In genomic region chr19:4060621-4061177, GRCh38 we compare ENCODE assay signal across 1 cellular context.
TF ChIP-seq lines count a peak whose summit lies in the region.

No MANE protein-coding gene starts in this region.

TF ChIP-seq in HepG2, 621 proteins besides CTCF, POLR2A, EP300 and RAD21 (continued from another document and continues in another):
- TF ChIP-seq, protein P1, sequence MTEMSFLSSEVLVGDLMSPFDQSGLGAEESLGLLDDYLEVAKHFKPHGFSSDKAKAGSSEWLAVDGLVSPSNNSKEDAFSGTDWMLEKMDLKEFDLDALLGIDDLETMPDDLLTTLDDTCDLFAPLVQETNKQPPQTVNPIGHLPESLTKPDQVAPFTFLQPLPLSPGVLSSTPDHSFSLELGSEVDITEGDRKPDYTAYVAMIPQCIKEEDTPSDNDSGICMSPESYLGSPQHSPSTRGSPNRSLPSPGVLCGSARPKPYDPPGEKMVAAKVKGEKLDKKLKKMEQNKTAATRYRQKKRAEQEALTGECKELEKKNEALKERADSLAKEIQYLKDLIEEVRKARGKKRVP (CRISPR knock-in tag; IDR thresholded peaks at IDR 0.05) = no peak
- TF ChIP-seq AHR (CRISPR knock-in tag; IDR thresholded peaks at IDR 0.05) (no peak), ZNF30 (CRISPR knock-in tag; IDR thresholded peaks at IDR 0.05) (no peak), XRCC5 (optimal IDR thresholded peaks at IDR 0.05; ENCODE audit: low read length) (no peak), MEIS1 (CRISPR knock-in tag; IDR thresholded peaks at IDR 0.05; ENCODE audit: borderline replicate concordance) (no peak), KLF9 (CRISPR knock-in tag; IDR thresholded peaks at IDR 0.05; ENCODE audit: low read depth) (no peak), SSRP1 (CRISPR knock-in tag; IDR thresholded peaks at IDR 0.05) (no peak), ZNF572 (CRISPR knock-in tag; IDR thresholded peaks at IDR 0.05) (no peak), NR3C1 (CRISPR knock-in tag; IDR thresholded peaks at IDR 0.05) (no peak), PITX1 (CRISPR knock-in tag; IDR thresholded peaks at IDR 0.05) (no peak), EED (CRISPR knock-in tag; IDR thresholded peaks at IDR 0.05) (0 out of 2 replicates have a peak, but pooled peaks have one; percentile 38), CCAR2 (optimal IDR thresholded peaks at IDR 0.05; ENCODE audit: low read depth, low read length) (no peak), SIX4 (CRISPR knock-in tag; IDR thresholded peaks at IDR 0.05) (no peak), SAP130 (CRISPR knock-in tag; IDR thresholded peaks at IDR 0.05; ENCODE audit: low read depth) (no peak), RORA (CRISPR knock-in tag; IDR thresholded peaks at IDR 0.05) (no peak), ZNF7 (CRISPR knock-in tag; IDR thresholded peaks at IDR 0.05) (no peak), ZNF101 (CRISPR knock-in tag; IDR thresholded peaks at IDR 0.05; ENCODE audit: borderline replicate concordance, low read depth) (no peak), HHEX (CRISPR knock-in tag; IDR thresholded peaks at IDR 0.05) (no peak), ZNF770 (CRISPR knock-in tag; IDR thresholded peaks at IDR 0.05) (no peak), ZHX2 (IDR thresholded peaks at IDR 0.05; ENCODE audit: low read depth) (no peak), ZHX2 (CRISPR knock-in tag; IDR thresholded peaks at IDR 0.05; ENCODE audit: borderline replicate concordance) (no peak), RERE (CRISPR knock-in tag; IDR thresholded peaks at IDR 0.05; ENCODE audit: low read depth) (no peak), ELF3 (CRISPR knock-in tag; IDR thresholded peaks at IDR 0.05) (no peak), NFE2L1 (CRISPR knock-in tag; IDR thresholded peaks at IDR 0.05; ENCODE audit: borderline replicate concordance) (no peak), PAX8 (CRISPR knock-in tag; IDR thresholded peaks at IDR 0.05; ENCODE audit: borderline replicate concordance) (no peak), ZNF841 (CRISPR knock-in tag; IDR thresholded peaks at IDR 0.05; ENCODE audit: borderline replicate concordance) (no peak), ZNF678 (CRISPR knock-in tag; IDR thresholded peaks at IDR 0.05) (no peak), TOE1 (CRISPR knock-in tag; IDR thresholded peaks at IDR 0.05) (no peak), ZNF317 (CRISPR knock-in tag; IDR thresholded peaks at IDR 0.05) (no peak), GRHL1 (CRISPR knock-in tag; conservative IDR thresholded peaks at IDR 0.05) (no peak), KLF11 (CRISPR knock-in tag; IDR thresholded peaks at IDR 0.05) (no peak), RELA (CRISPR knock-in tag; IDR thresholded peaks at IDR 0.05) (no peak), ZBTB46 (CRISPR knock-in tag; IDR thresholded peaks at IDR 0.05; ENCODE audit: borderline replicate concordance) (no peak), ZBTB8A (CRISPR knock-in tag; IDR thresholded peaks at IDR 0.05; ENCODE audit: borderline replicate concordance, low read depth) (no peak)
- TF ChIP-seq, protein P2, sequence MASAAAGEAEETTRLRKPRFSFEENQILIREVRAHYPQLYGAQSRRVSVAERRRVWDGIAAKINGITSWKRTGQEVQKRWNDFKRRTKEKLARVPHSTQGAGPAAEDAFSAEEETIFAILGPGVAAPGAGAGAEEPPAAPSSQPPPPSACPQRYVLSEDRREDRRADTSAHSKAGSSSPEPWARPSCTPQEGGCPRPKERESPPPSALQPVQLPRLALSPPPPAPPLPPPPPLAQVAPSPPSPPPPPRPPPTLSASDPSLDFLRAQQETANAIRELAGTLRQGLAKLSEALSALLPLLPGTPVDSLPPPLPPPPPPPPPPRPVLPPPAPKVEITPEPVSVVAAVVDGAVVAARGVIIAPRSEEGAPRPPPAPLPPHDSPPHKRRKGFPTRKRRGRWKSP (CRISPR knock-in tag; IDR thresholded peaks at IDR 0.05) = no peak
- TF ChIP-seq, protein P3, sequence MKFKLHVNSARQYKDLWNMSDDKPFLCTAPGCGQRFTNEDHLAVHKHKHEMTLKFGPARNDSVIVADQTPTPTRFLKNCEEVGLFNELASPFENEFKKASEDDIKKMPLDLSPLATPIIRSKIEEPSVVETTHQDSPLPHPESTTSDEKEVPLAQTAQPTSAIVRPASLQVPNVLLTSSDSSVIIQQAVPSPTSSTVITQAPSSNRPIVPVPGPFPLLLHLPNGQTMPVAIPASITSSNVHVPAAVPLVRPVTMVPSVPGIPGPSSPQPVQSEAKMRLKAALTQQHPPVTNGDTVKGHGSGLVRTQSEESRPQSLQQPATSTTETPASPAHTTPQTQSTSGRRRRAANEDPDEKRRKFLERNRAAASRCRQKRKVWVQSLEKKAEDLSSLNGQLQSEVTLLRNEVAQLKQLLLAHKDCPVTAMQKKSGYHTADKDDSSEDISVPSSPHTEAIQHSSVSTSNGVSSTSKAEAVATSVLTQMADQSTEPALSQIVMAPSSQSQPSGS (CRISPR knock-in tag; IDR thresholded peaks at IDR 0.05) = peak; percentile 13; the same call in 1 of the 2 replicates
- TF ChIP-seq, protein P4, sequence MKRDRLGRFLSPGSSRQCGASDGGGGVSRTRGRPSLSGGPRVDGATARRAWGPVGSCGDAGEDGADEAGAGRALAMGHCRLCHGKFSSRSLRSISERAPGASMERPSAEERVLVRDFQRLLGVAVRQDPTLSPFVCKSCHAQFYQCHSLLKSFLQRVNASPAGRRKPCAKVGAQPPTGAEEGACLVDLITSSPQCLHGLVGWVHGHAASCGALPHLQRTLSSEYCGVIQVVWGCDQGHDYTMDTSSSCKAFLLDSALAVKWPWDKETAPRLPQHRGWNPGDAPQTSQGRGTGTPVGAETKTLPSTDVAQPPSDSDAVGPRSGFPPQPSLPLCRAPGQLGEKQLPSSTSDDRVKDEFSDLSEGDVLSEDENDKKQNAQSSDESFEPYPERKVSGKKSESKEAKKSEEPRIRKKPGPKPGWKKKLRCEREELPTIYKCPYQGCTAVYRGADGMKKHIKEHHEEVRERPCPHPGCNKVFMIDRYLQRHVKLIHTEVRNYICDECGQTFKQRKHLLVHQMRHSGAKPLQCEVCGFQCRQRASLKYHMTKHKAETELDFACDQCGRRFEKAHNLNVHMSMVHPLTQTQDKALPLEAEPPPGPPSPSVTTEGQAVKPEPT (CRISPR knock-in tag; IDR thresholded peaks at IDR 0.05; ENCODE audit: low read depth) = no peak
